Comparison of ENCODE assay signal across 18 cellular contexts in the genomic region with DNA sequence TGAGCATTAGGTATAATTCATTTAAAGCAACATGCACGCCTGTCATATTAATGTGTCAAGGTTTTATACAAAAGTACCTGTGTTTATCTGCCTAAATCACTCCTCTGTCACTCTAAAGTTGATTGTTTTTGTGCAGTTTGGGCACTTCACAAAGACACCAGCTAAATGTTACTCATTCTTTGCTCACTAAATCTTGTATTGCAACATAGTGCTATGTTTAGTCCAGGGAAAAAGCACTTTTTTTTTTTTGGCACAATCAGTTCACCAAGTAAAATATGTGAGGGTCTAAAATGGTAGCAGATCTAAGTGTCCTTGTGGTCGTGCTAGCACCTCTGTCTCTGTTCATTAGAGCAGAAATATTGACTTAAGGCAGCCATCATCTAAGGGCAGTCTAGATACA.
"Had no signal": no experiment of that assay in that cellular context is flagged by ENCODE, and none has a peak within 500 bp of the region (broad histone marks: within the 10 kb centered on the region; RNA-seq: fewer than 3 reads in every experiment).

No MANE protein-coding gene starts in this region.

- H3K4me3 ChIP-seq: esophagus squamous epithelium, gastrocnemius medialis, mucosa of descending colon, neural progenitor cell, prostate gland, skin epidermis had no signal

- H3K36me3 ChIP-seq: esophagus squamous epithelium, gastrocnemius medialis, neural progenitor cell, prostate gland had no signal

- DNase-seq: activated CD4-positive, alpha-beta T cell treated with anti-CD3 and anti-CD28 coated beads for 36 hours; activated CD4-positive, alpha-beta T cell treated with anti-CD3 and anti-CD28 coated beads, Interleukin-2, amount 50 U/mL, for 48 hours; activated gamma-delta T cell; amygdala; effector memory CD8-positive, alpha-beta T cell; esophagus squamous epithelium; gastrocnemius medialis; head of caudate nucleus; kidney glomerular epithelial cell; left ventricle myocardium superior; mucosa of descending colon; naive B cell; right cardiac atrium had no signal

- H3K27ac ChIP-seq: esophagus squamous epithelium, gastrocnemius medialis, neural progenitor cell, prostate gland, skin epidermis had no signal

- ATAC-seq: activated CD4-positive, alpha-beta T cell treated with anti-CD3 and anti-CD28 coated beads for 36 hours; activated naive CD4-positive, alpha-beta T cell treated with anti-CD3 and anti-CD28 coated beads, Interleukin-2, amount 50 U/mL, for 72 hours; effector memory CD8-positive, alpha-beta T cell; gastrocnemius medialis; left ventricle myocardium superior; mucosa of descending colon; right cardiac atrium; WTC11 had no signal

- H3K9me3 ChIP-seq: gastrocnemius medialis, prostate gland had no signal

- H3K4me1 ChIP-seq: esophagus squamous epithelium, gastrocnemius medialis, neural progenitor cell, prostate gland had no signal

- H3K27me3 ChIP-seq: esophagus squamous epithelium, gastrocnemius medialis, neural progenitor cell had no signal
